Comparison of ENCODE assay signal across 19 cellular contexts in the genomic region with DNA sequence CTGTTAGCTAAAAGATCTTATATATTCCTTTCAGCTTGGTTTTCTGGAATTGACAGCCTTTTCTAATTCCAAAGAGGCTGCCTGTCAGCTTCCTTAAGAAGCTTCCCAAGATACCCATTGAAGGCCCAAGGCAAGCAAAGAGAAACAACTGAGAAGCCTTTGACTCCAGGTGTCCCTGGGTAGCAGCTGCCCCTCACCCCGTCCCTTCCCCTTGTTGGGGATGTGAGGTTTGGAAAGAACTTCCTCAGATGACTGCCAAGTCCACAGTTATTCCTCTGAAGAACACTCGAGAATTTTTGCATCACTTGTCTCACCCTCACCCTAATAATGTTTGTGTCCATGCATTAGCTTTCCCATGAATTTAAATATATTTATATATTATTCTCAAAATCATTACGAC.
"Had no signal": no experiment of that assay in that cellular context is flagged by ENCODE, and none has a peak within 500 bp of the region (broad histone marks: within the 10 kb centered on the region; RNA-seq: fewer than 3 reads in every experiment).

No MANE protein-coding gene starts in this region.

- H3K27me3 ChIP-seq: dorsolateral prefrontal cortex, esophagus muscularis mucosa, foreskin keratinocyte, heart right ventricle, left lung had no signal

- H3K9me3 ChIP-seq: esophagus muscularis mucosa, heart right ventricle, left lung, lower lobe of right lung, mucosa of descending colon had no signal

- H3K4me1 ChIP-seq: foreskin keratinocyte had no signal

- DNase-seq: dermis blood vessel endothelial cell; dorsolateral prefrontal cortex; effector CD4-positive, alpha-beta T cell; effector memory CD4-positive, alpha-beta T cell; foreskin keratinocyte; glutamatergic neuron; head of caudate nucleus; heart right ventricle; hippocampal formation; kidney glomerular epithelial cell; left cardiac atrium; left lung; left ventricle myocardium superior; lower lobe of right lung; mesenchymal stem cell; mucosa of descending colon; naive B cell had no signal

- H3K27ac ChIP-seq: coronary artery, foreskin keratinocyte, heart right ventricle, left lung, lower lobe of right lung had no signal

- H3K36me3 ChIP-seq: esophagus muscularis mucosa, heart right ventricle, left lung, lower lobe of right lung had no signal

- H3K4me3 ChIP-seq: coronary artery, dorsolateral prefrontal cortex, esophagus muscularis mucosa, heart right ventricle, left lung, lower lobe of right lung, mucosa of descending colon had no signal
